11 cellular contexts compared by ENCODE assay signal in genomic region chr1:63454269-63454668, GRCh38.
DNase-seq lines count a peak whose midpoint lies in the region; ATAC-seq, FAIRE-seq and TF ChIP-seq lines count a peak whose summit lies in the region.
"Had no signal": no experiment of that assay in that cellular context is flagged by ENCODE, and none has a peak within 500 bp of the region (broad histone marks: within the 10 kb centered on the region; RNA-seq: fewer than 3 reads in every experiment).

No MANE protein-coding gene starts in this region.

- in situ Hi-C loops in GM13976 (cut with MboI; ENCODE audit: low sequenced_read_pairs, unreplicated experiment), result no loop called here
- in situ Hi-C loops in SK-MEL-5 (cut with HindIII; ENCODE audit: low pct_unique_long_range_greater_than_20kb, low sequenced_read_pairs), result no loop called here

- ATAC-seq in left colon (no peak), GM21529 (IDR thresholded peaks at IDR 0.05; ENCODE audit: unreplicated experiment) (no peak)
- ATAC-seq: natural killer cell had no signal

- FAIRE-seq in A204.1 (lab: Jason Lieb, UNC), result peak; percentile 92

- intact Hi-C loops in left colon (cut with DNase I, micrococcal nuclease), result no loop called here

- DNase-seq in GM13976 (ENCODE audit: low spot score) (no peak), SK-MEL-5 (ENCODE audit: low read depth, low spot score) (peak; percentile 53), fibroblast of gingiva (ENCODE audit: low read depth) (peak; percentile 61), left colon (no peak), NCI-H748 (lab: John Stamatoyannopoulos, UW; ENCODE audit: unreplicated experiment) (no peak), HPDE6-E6E7 (ENCODE audit: extremely low spot score) (no peak)
- DNase-seq: natural killer cell; NCI-H2081 treated with DMSO at 0.1 percent for 48 hours; stimulated activated CD4-positive, alpha-beta T cell treated with anti-CD3 and anti-CD28 coated beads, Interleukin-2, amount 100 ng/mL, for 48 hours had no signal

- TF ChIP-seq CTCF in GM13976 (IDR thresholded peaks at IDR 0.05; ENCODE audit: borderline replicate concordance, control extremely low read depth, extremely low read depth, insufficient read depth, missing control alignments), result peak; percentile 3

Comparison
In these comparisons a context has a peak if more than half of its experiments do, and no peak if none do; other contexts are left out.
1. DNase-seq: peak in SK-MEL-5 (single experiment) and fibroblast of gingiva (single experiment); none in GM13976 (single experiment), left colon (0 of 2), NCI-H748 (single experiment) and HPDE6-E6E7 (single experiment).